ENCODE assay signal across 1 cellular context in the genomic region with DNA sequence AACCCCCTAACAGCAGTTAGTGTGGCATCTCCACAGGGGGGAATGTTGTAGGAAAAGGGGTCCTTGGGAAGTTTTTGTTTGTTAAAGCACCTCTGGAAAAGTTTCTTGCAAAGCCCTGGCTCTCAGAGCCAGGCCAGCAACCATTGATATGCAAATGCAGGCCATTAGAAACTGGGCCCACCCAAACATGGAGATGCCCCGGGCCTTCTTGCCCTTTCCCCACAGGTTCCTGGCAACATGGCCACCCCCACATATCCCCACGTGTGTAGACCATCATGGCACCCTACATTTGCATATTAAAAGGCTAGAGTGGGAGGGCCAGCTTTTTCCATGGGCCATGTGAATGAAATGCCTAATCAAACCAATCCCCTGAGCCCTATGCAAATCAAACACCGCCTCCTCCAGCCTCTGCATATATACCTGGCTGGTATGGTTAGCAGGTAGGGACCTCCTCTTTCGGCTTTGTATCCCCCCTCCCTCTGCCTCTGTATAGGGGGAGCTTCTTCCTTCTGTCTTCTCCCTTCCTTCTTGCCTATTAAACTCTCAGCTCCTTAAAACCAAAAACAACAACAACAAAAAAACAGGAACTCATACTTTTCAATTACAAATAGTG.
TF ChIP-seq lines count a peak whose summit lies in the region.

No MANE protein-coding gene starts in this region.

TF ChIP-seq in GM23338, 12 proteins besides CTCF, POLR2A, EP300 and RAD21 (continued from another document):
- TF ChIP-seq POLR2AphosphoS5 (IDR thresholded peaks at IDR 0.05; ENCODE audit: low read depth) (no peak), NANOG (IDR thresholded peaks at IDR 0.05; ENCODE audit: borderline replicate concordance) (no peak; the same call in 1 of the 2 replicates), JUNB (IDR thresholded peaks at IDR 0.05; ENCODE audit: unreplicated experiment) (no peak), EZH2 (IDR thresholded peaks at IDR 0.05; ENCODE audit: low read depth, unreplicated experiment) (no peak), CREB1 (CRISPR knock-in tag; IDR thresholded peaks at IDR 0.05; ENCODE audit: low read depth) (no peak), ZNF331 (CRISPR knock-in tag; IDR thresholded peaks at IDR 0.05; ENCODE audit: low read depth) (no peak), ZNF114 (CRISPR knock-in tag; IDR thresholded peaks at IDR 0.05) (no peak), EZH2phosphoT487 (IDR thresholded peaks at IDR 0.05; ENCODE audit: unreplicated experiment) (no peak), STAT1 (IDR thresholded peaks at IDR 0.05; ENCODE audit: unreplicated experiment) (no peak)
- TF ChIP-seq, protein P1, sequence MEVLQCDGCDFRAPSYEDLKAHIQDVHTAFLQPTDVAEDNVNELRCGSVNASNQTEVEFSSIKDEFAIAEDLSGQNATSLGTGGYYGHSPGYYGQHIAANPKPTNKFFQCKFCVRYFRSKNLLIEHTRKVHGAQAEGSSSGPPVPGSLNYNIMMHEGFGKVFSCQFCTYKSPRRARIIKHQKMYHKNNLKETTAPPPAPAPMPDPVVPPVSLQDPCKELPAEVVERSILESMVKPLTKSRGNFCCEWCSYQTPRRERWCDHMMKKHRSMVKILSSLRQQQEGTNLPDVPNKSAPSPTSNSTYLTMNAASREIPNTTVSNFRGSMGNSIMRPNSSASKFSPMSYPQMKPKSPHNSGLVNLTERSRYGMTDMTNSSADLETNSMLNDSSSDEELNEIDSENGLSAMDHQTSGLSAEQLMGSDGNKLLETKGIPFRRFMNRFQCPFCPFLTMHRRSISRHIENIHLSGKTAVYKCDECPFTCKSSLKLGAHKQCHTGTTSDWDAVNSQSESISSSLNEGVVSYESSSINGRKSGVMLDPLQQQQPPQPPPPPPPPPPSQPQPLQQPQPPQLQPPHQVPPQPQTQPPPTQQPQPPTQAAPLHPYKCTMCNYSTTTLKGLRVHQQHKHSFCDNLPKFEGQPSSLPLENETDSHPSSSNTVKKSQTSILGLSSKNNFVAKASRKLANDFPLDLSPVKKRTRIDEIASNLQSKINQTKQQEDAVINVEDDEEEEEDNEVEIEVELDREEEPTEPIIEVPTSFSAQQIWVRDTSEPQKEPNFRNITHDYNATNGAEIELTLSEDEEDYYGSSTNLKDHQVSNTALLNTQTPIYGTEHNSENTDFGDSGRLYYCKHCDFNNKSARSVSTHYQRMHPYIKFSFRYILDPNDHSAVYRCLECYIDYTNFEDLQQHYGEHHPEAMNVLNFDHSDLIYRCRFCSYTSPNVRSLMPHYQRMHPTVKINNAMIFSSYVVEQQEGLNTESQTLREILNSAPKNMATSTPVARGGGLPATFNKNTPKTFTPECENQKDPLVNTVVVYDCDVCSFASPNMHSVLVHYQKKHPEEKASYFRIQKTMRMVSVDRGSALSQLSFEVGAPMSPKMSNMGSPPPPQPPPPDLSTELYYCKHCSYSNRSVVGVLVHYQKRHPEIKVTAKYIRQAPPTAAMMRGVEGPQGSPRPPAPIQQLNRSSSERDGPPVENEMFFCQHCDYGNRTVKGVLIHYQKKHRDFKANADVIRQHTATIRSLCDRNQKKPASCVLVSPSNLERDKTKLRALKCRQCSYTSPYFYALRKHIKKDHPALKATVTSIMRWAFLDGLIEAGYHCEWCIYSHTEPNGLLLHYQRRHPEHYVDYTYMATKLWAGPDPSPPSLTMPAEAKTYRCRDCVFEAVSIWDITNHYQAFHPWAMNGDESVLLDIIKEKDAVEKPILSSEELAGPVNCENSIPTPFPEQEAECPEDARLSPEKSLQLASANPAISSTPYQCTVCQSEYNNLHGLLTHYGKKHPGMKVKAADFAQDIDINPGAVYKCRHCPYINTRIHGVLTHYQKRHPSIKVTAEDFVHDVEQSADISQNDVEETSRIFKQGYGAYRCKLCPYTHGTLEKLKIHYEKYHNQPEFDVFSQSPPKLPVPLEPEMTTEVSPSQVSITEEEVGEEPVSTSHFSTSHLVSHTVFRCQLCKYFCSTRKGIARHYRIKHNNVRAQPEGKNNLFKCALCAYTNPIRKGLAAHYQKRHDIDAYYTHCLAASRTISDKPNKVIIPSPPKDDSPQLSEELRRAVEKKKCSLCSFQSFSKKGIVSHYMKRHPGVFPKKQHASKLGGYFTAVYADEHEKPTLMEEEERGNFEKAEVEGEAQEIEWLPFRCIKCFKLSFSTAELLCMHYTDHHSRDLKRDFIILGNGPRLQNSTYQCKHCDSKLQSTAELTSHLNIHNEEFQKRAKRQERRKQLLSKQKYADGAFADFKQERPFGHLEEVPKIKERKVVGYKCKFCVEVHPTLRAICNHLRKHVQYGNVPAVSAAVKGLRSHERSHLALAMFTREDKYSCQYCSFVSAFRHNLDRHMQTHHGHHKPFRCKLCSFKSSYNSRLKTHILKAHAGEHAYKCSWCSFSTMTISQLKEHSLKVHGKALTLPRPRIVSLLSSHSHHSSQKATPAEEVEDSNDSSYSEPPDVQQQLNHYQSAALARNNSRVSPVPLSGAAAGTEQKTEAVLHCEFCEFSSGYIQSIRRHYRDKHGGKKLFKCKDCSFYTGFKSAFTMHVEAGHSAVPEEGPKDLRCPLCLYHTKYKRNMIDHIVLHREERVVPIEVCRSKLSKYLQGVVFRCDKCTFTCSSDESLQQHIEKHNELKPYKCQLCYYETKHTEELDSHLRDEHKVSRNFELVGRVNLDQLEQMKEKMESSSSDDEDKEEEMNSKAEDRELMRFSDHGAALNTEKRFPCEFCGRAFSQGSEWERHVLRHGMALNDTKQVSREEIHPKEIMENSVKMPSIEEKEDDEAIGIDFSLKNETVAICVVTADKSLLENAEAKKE (CRISPR knock-in tag; IDR thresholded peaks at IDR 0.05), result no peak
